ENCODE assay signal across 1 cellular context in genomic region chr6:136535880-136536620, GRCh38.
TF ChIP-seq lines count a peak whose summit lies in the region.

No MANE protein-coding gene starts in this region.

TF ChIP-seq in GM23338, 12 proteins besides CTCF, POLR2A, EP300 and RAD21 (continued from another document):
- no peak for TF ChIP-seq REST (IDR thresholded peaks at IDR 0.05; ENCODE audit: unreplicated experiment)
- TF ChIP-seq JUNB (IDR thresholded peaks at IDR 0.05; ENCODE audit: unreplicated experiment) = no peak
- no peak for TF ChIP-seq EZH2phosphoT487 (IDR thresholded peaks at IDR 0.05; ENCODE audit: unreplicated experiment)
- no peak for TF ChIP-seq STAT1 (IDR thresholded peaks at IDR 0.05; ENCODE audit: unreplicated experiment)
- TF ChIP-seq POLR2AphosphoS5 (IDR thresholded peaks at IDR 0.05; ENCODE audit: low read depth) = no peak
- no peak for TF ChIP-seq ZNF114 (CRISPR knock-in tag; IDR thresholded peaks at IDR 0.05)
